Comparison of ENCODE assay signal across 11 cellular contexts in genomic region chr1:203463469-203464062, GRCh38. TPM values are rescaled to one million over a fixed set of nuclear protein-coding genes. Genes with fewer than 3 reads are reported as not detected.
DNase-seq lines count a peak whose midpoint lies in the region; ATAC-seq and TF ChIP-seq lines count a peak whose summit lies in the region.
"Had no signal": no experiment of that assay in that cellular context is flagged by ENCODE, and none has a peak within 500 bp of the region (broad histone marks: within the 10 kb centered on the region; RNA-seq: fewer than 3 reads in every experiment).

No MANE protein-coding gene starts in this region.

- peaks cover 6% of the 10 kb centered on the region for H3K9me1 ChIP-seq in IMR-90 (ENCODE audit: insufficient read depth, low read length)

- H3K23ac ChIP-seq in IMR-90 (ENCODE audit: low read depth, low read length): peak overlapping the region; percentile 53; the same call in 1 of the 2 replicates

- H3K4me2 ChIP-seq in IMR-90 (ENCODE audit: low read depth, low read length): peak overlapping the region; percentile 24

- H2AK9ac ChIP-seq in IMR-90 (replicated peaks; ENCODE audit: low read depth, low read length, poor library complexity): peak overlapping the region; percentile 56

- H3K9ac ChIP-seq in IMR-90 (ENCODE audit: low read depth, low read length): 0 out of 2 replicates have a peak overlapping the region, but pooled peaks have one; percentile 5

- H3K9me3 ChIP-seq in IMR-90 (ENCODE audit: control insufficient read depth, insufficient read depth, low read length): no peaks in the 10 kb centered on the region
- H3K9me3 ChIP-seq in suprapubic skin: no peaks in the 10 kb centered on the region
- H3K9me3 ChIP-seq in CD8-positive, alpha-beta memory T cell (ENCODE audit: low read length): no peaks in the 10 kb centered on the region

- H2BK120ac ChIP-seq in IMR-90 (ENCODE audit: low read depth, low read length): peak overlapping the region; percentile 82

- peak overlapping the region; percentile 81 for H2AFZ ChIP-seq in IMR-90 (replicated peaks; ENCODE audit: low read length, poor library complexity)

- no peak for TF ChIP-seq POLR2A in IMR-90 (IDR thresholded peaks at IDR 0.05; ENCODE audit: low read depth, low read length)
- peak in 1 of 2 donors; percentile 24 for TF ChIP-seq POLR2A in suprapubic skin (IDR thresholded peaks at IDR 0.05)

- H3K27me3 ChIP-seq in IMR-90 (ENCODE audit: control insufficient read depth, insufficient read depth, low read length) (peaks cover 4% of the 10 kb centered on the region), layer of hippocampus (ENCODE audit: control insufficient read depth, insufficient read depth, low read length) (no peaks in the 10 kb centered on the region), suprapubic skin (no peaks in the 10 kb centered on the region)
- no peaks in the 10 kb centered on the region for H3K27me3 ChIP-seq in CD8-positive, alpha-beta memory T cell (ENCODE audit: insufficient read depth, low read length, poor library complexity, severe bottlenecking)

- no peak for TF ChIP-seq EP300 in suprapubic skin (IDR thresholded peaks at IDR 0.05)

- dilution Hi-C loops in IMR-90 (cut with HindIII; ENCODE audit: low sequenced_read_pairs, unreplicated experiment): no loop called here

- peak overlapping the region; percentile 4 for H4K5ac ChIP-seq in IMR-90 (ENCODE audit: low read depth, low read length)

- no peak overlapping the region for H3K27ac Mint-ChIP-seq in CD8-positive, alpha-beta memory T cell

- peak overlapping the region; percentile 1 for H3K18ac ChIP-seq in IMR-90 (ENCODE audit: low read depth, low read length)

- TF ChIP-seq RAD21 in IMR-90 (IDR thresholded peaks at IDR 0.05; ENCODE audit: low read length): peak; percentile 17; the same call in 1 of the 2 replicates

- POLR2A ChIA-PET in IMR-90 (lab: Charles Lee; ENCODE audit: unreplicated experiment): no interaction called here
- POLR2A ChIA-PET in CD8-positive, alpha-beta memory T cell (lab: Charles Lee): no interaction called here

- H3K36me3 Mint-ChIP-seq in CD8-positive, alpha-beta memory T cell: no peaks in the 10 kb centered on the region

- no peaks in the 10 kb centered on the region for H4K20me1 ChIP-seq in IMR-90 (ENCODE audit: insufficient read depth, low read length)

- H3K79me1 ChIP-seq in IMR-90 (ENCODE audit: low read depth in 1 of 2, low read length in 2 of 2): no peaks in the 10 kb centered on the region

- BruUV-seq in IMR-90 (replicated peaks; lab: Mats Ljungman, UMichigan): no TSS peak

- H3K14ac ChIP-seq in IMR-90 (replicated peaks; ENCODE audit: low read depth, low read length): peak overlapping the region; percentile 65

- peak overlapping the region; percentile 20; the same call in 1 of the 2 replicates for H2AK5ac ChIP-seq in IMR-90 (ENCODE audit: low read depth, low read length)

- H3K4me3 Mint-ChIP-seq in CD8-positive, alpha-beta memory T cell: no peak overlapping the region

- WGBS in IMR-90 (ENCODE audit: extremely low coverage in 2 of 2, insufficient read length in 1 of 2), 2 experiments: 56% methylated on average over 2 of the region's 7 CpGs; no CpG with 5 or more reads in 1 of the 2 experiments
- WGBS in suprapubic skin: 58% methylated on average over 7 of the region's 7 CpGs

- no peak overlapping the region for H3K56ac ChIP-seq in IMR-90 (ENCODE audit: extremely low read depth, insufficient read depth, low read length)

- H3K4me1 ChIP-seq in IMR-90 (ENCODE audit: control insufficient read depth, insufficient read depth, low read length): peaks cover 19% of the 10 kb centered on the region
- peaks cover 51% of the 10 kb centered on the region for H3K4me1 ChIP-seq in suprapubic skin
- no peaks in the 10 kb centered on the region for H3K4me1 ChIP-seq in CD8-positive, alpha-beta memory T cell (ENCODE audit: insufficient read depth, low read length)

- intact Hi-C loops in IMR-90 (cut with micrococcal nuclease): no loop called here

- in situ Hi-C loops in IMR-90 (cut with MboI; ENCODE audit: low sequenced_read_pairs) (no loop called here), astrocyte of the cerebellum (cut with HindIII; ENCODE audit: low sequenced_read_pairs) (no loop called here)

- peak overlapping the region; percentile 79 for H4K91ac ChIP-seq in IMR-90 (ENCODE audit: insufficient read depth, low read depth, low read length)

- H3K27ac ChIP-seq in IMR-90 (ENCODE audit: insufficient read depth, low read length): peak overlapping the region; percentile 22; the same call in 1 of the 2 replicates
- peak overlapping the region; percentile 27 for H3K27ac ChIP-seq in layer of hippocampus (ENCODE audit: low read depth, low read length)
- H3K27ac ChIP-seq in suprapubic skin: peak overlapping the region; percentile 87
- no peak overlapping the region for H3K27ac ChIP-seq in CD8-positive, alpha-beta memory T cell (ENCODE audit: low read depth, low read length)

- peak overlapping the region; percentile 31 to 53; a peak in 3 of 4 replicates for H4K8ac ChIP-seq in IMR-90 (ENCODE audit: low read depth in 2 of 2, low read length in 2 of 2)

- H3K36me3 ChIP-seq in IMR-90 (ENCODE audit: control insufficient read depth, insufficient read depth, low read length): no peaks in the 10 kb centered on the region
- no peaks in the 10 kb centered on the region for H3K36me3 ChIP-seq in suprapubic skin
- H3K36me3 ChIP-seq in CD8-positive, alpha-beta memory T cell (ENCODE audit: insufficient read depth, low read length): no peaks in the 10 kb centered on the region

- peak overlapping the region; percentile 82; the same call in 2 of the 3 replicates for H2BK15ac ChIP-seq in IMR-90 (ENCODE audit: low read depth, low read length)

- H3K4me3 ChIP-seq in IMR-90 (ENCODE audit: insufficient read depth, low read depth, low read length) (no peak overlapping the region), astrocyte of the cerebellum (ENCODE audit: low read depth, low read length) (no peak overlapping the region), suprapubic skin (no peak overlapping the region)
- H3K4me3 ChIP-seq in CD8-positive, alpha-beta memory T cell (ENCODE audit: low read length): no peak overlapping the region

- H3K4me1 Mint-ChIP-seq in CD8-positive, alpha-beta memory T cell: peaks cover 0 to 4% (median 0%) of the 10 kb centered on the region in 3 donors

- ATAC-seq in IMR-90 (ENCODE audit: low read depth): peak; percentile 42
- ATAC-seq in HG03280 (IDR thresholded peaks at IDR 0.05; ENCODE audit: unreplicated experiment): no peak

- peak overlapping the region; percentile 58 for H3K4ac ChIP-seq in IMR-90 (ENCODE audit: low read depth, low read length)

- DNase-seq in IMR-90 (peak; percentile 28), astrocyte of the cerebellum (ENCODE audit: low read depth) (peak; percentile 9), suprapubic skin (ENCODE audit: low spot score in 2 of 2) (no peak), activated gamma-delta T cell treated with Interleukin-2 at 50 U/mL for 16 hours (no peak), SKM-1 (lab: John Stamatoyannopoulos, UW; ENCODE audit: unreplicated experiment) (no peak)
- no peak for DNase-seq in CD8-positive, alpha-beta memory T cell
- DNase-seq: hippocampal formation, NCI-H2227 treated with DMSO at 0.1 percent for 48 hours had no signal

- peak overlapping the region; percentile 79 for H2BK20ac ChIP-seq in IMR-90 (ENCODE audit: low read depth, low read length)

- no peak for TF ChIP-seq CTCF in IMR-90 (conservative IDR thresholded peaks at IDR 0.05; ENCODE audit: low read depth, low read length)
- TF ChIP-seq CTCF in astrocyte of the cerebellum (IDR thresholded peaks at IDR 0.05; ENCODE audit: low read depth, low read length, missing control alignments): no peak
- no peak for TF ChIP-seq CTCF in suprapubic skin (IDR thresholded peaks at IDR 0.05)

- H3K9me3 Mint-ChIP-seq in CD8-positive, alpha-beta memory T cell: no peaks in the 10 kb centered on the region

- CTCF ChIA-PET in IMR-90 (lab: Yijun Ruan, JAX): no interaction called here
- CTCF ChIA-PET in CD8-positive, alpha-beta memory T cell (lab: Charles Lee): interaction anchor here (0.8 kb wide), 1 partner anchor 24 kb away, joined by 3 read pairs; no protein-coding TSS in a partner anchor

- H3K27me3 Mint-ChIP-seq in CD8-positive, alpha-beta memory T cell: peaks cover 29 to 57% of the 10 kb centered on the region in 2 donors

- H2BK5ac ChIP-seq in IMR-90 (ENCODE audit: low read depth, low read length, poor library complexity, severe bottlenecking): no peak overlapping the region

TF ChIP-seq in IMR-90, 13 proteins besides CTCF, POLR2A, EP300 and RAD21:
- no peak for TF ChIP-seq USF2 (IDR thresholded peaks at IDR 0.05; ENCODE audit: low read depth, low read length)
- no peak for TF ChIP-seq CEBPB (IDR thresholded peaks at IDR 0.05; ENCODE audit: low read depth, low read length)
- no peak for TF ChIP-seq RCOR1 (IDR thresholded peaks at IDR 0.05; ENCODE audit: insufficient replicate concordance, low read length)
- no peak for TF ChIP-seq RFX5 (IDR thresholded peaks at IDR 0.05; ENCODE audit: low read depth, low read length)
- no peak for TF ChIP-seq BHLHE40 (IDR thresholded peaks at IDR 0.05; ENCODE audit: low read depth, low read length)
- no peak for TF ChIP-seq SMC3 (IDR thresholded peaks at IDR 0.05; ENCODE audit: low read depth, low read length)

RNA-seq across cellular contexts. Expression of gene PRELP, which starts 12.0 kb away (rescaled TPM):
- total RNA-seq in IMR-90 (2012; rRNA removed) (under 0.01 TPM in 1 of 2 replicates, not detected in the other), suprapubic skin (10 to 100 TPM in 3 of 4 donors, 1 to 10 TPM in 1; 6.4 to 34.7 (median 18.0) TPM)
- polyA plus RNA-seq in IMR-90 (2012; rRNA removed): 0.47 and 0.56 TPM in 2 replicates
- 0.25 and 0.69 TPM in 2 replicates for polyA plus RNA-seq in IMR-90 (2012; cell fraction: cytosol; rRNA removed)
- polyA plus RNA-seq in IMR-90 (2012; cell fraction: nucleus; rRNA removed; ENCODE audit: low replicate concordance): 0.14 and 0.26 TPM in 2 replicates
- total RNA-seq in CD8-positive, alpha-beta memory T cell: not detected
- not detected for polyA plus RNA-seq in CD8-positive, alpha-beta memory T cell
- total RNA-seq: pulmonary artery endothelial cell had no signal

RNA-seq across cellular contexts. Expression of gene OPTC, which starts 30.4 kb away (rescaled TPM):
- total RNA-seq in IMR-90 (2012; rRNA removed): not detected in 2 replicates
- polyA plus RNA-seq in IMR-90 (2012; rRNA removed): not detected in 2 replicates
- not detected in 2 replicates for polyA plus RNA-seq in IMR-90 (2012; cell fraction: cytosol; rRNA removed)
- polyA plus RNA-seq in IMR-90 (2012; cell fraction: nucleus; rRNA removed; ENCODE audit: low replicate concordance): not detected in 2 replicates
- total RNA-seq in suprapubic skin: not detected
- total RNA-seq in CD8-positive, alpha-beta memory T cell: not detected
- polyA plus RNA-seq in CD8-positive, alpha-beta memory T cell: not detected
- total RNA-seq: pulmonary artery endothelial cell had no signal

Comparison
In these comparisons a context has a peak if more than half of its experiments do, and no peak if none do; other contexts are left out.
1. DNase-seq: peak in IMR-90 (single experiment) and astrocyte of the cerebellum (single experiment); none in suprapubic skin (0 of 2), activated gamma-delta T cell treated with Interleukin-2 at 50 U/mL for 16 hours (single experiment), SKM-1 (single experiment) and CD8-positive, alpha-beta memory T cell (0 of 5).